22 cellular contexts compared by ENCODE assay signal in the genomic region with DNA sequence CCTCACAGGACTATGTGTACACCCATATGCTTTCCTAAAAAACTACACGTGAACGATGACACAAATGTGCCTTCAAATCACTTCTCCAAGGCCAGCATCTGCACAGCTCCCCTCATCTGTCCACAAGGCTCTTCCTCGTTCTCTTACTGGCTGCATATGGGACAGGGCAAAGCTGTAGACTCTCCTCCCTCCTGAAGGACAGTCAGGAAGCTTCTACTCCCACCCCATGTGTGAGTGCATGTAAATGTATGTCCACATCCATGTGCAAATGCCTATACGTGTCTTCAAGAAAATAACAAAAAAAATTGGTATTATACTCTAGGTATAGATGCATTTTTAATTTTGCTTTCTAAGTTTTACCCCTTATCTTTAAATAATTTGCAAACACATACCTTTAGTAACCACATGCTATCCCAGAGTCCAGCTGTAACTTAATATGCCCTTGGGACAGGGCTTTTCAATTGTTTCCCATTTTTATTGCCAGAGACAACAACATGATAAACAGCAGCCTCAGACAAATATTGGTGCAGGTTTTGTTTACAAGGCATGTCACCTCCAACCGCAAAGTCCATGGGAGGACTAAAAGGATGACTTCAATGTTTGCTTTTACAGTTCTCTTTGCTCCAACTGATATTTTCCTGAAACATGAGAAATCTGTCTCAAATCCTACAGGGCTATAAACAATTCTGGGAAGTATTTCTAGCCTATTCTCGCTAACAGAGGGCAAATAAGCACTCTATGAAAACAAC. TPM values are rescaled to one million over a fixed set of nuclear protein-coding genes. Genes with fewer than 3 reads are reported as not detected.
DNase-seq lines count a peak whose midpoint lies in the region; ATAC-seq, FAIRE-seq and TF ChIP-seq lines count a peak whose summit lies in the region.
"Had no signal": no experiment of that assay in that cellular context is flagged by ENCODE, and none has a peak within 500 bp of the region (broad histone marks: within the 10 kb centered on the region; RNA-seq: fewer than 3 reads in every experiment).

No MANE protein-coding gene starts in this region.

- H3K36me3 ChIP-seq in K562 (ENCODE audit: control insufficient read depth, insufficient read depth, low read length) (peaks cover 94% of the 10 kb centered on the region), osteoblast (ENCODE audit: insufficient read depth, low read length) (peaks cover 56% of the 10 kb centered on the region), aorta (ENCODE audit: control insufficient read depth in 1 of 2, insufficient read depth in 2 of 2, low read length in 1 of 2) (peaks cover 4 to 7% of the 10 kb centered on the region in 2 donors)
- peaks cover 42% of the 10 kb centered on the region for H3K36me3 ChIP-seq in CD4-positive, alpha-beta memory T cell (ENCODE audit: insufficient read depth, low read length)

- no peak overlapping the region for H3K9ac ChIP-seq in K562 (ENCODE audit: insufficient read depth in 1 of 2, low read depth in 2 of 2, low read length in 2 of 2)
- H3K9ac ChIP-seq: BLaER1, parathyroid adenoma had no signal

- H3K9me3 Mint-ChIP-seq in CD4-positive, alpha-beta memory T cell, result no peaks in the 10 kb centered on the region
- H3K9me3 Mint-ChIP-seq: activated naive CD8-positive, alpha-beta T cell treated with anti-CD3 and anti-CD28 coated beads, Interleukin-2, amount 50 U/mL, for 24 hours; activated T-helper 17 cell treated with anti-CD3 and anti-CD28 coated beads, Interleukin-2, amount 50 U/mL, for 72 hours; naive thymus-derived CD4-positive, alpha-beta T cell had no signal

- CTCF ChIA-PET in K562 (lab: Yijun Ruan, JAX; ENCODE audit: low intra/inter-chr PET ratio), result no interaction called here
- CTCF ChIA-PET in CD4-positive, alpha-beta memory T cell (lab: Charles Lee; ENCODE audit: partially characterized antibody), result interaction anchor here (1.0 kb wide), 1 partner anchor 13 kb away, joined by 3 read pairs; no protein-coding TSS in a partner anchor

- H3K27ac ChIP-seq in K562 (ENCODE audit: extremely low read depth, low read depth, low read length) (no peak overlapping the region), osteoblast (ENCODE audit: low read depth, low read length) (peak overlapping the region; percentile 75), aorta (ENCODE audit: low read depth in 1 of 2, low read length in 2 of 2) (no peak overlapping the region)
- H3K27ac ChIP-seq in CD4-positive, alpha-beta memory T cell (ENCODE audit: low read depth, low read length), result no peak overlapping the region
- H3K27ac ChIP-seq: BLaER1, cardiac muscle cell, heart right ventricle, parathyroid adenoma had no signal

- TSS peak; percentile 10 for BruUV-seq in K562 (replicated peaks; lab: Mats Ljungman, UMichigan)

- no peak overlapping the region for H3K27ac Mint-ChIP-seq in CD4-positive, alpha-beta memory T cell
- H3K27ac Mint-ChIP-seq: activated naive CD8-positive, alpha-beta T cell treated with anti-CD3 and anti-CD28 coated beads, Interleukin-2, amount 50 U/mL, for 24 hours; activated T-helper 17 cell treated with anti-CD3 and anti-CD28 coated beads, Interleukin-2, amount 50 U/mL, for 72 hours; naive thymus-derived CD4-positive, alpha-beta T cell had no signal

- H2AFZ ChIP-seq in K562 (ENCODE audit: low read depth, low read length) (no peak overlapping the region), osteoblast (ENCODE audit: low read length) (no peak overlapping the region)
- H2AFZ ChIP-seq: GM23248, parathyroid adenoma had no signal

- in situ Hi-C loops in K562 (cut with MboI), result no loop called here

- intact Hi-C loops in K562 (cut with micrococcal nuclease) (no loop called here), aorta (cut with DNase I) (no loop called here)
- intact Hi-C loops in CD4-positive, alpha-beta memory T cell (cut with micrococcal nuclease), result no loop called here

- H3K79me2 ChIP-seq in K562 (ENCODE audit: control insufficient read depth, insufficient read depth, low read length) (peaks cover 9% of the 10 kb centered on the region; the same call in 2 of the 3 replicates), osteoblast (ENCODE audit: insufficient read depth, low read length) (peaks cover 31% of the 10 kb centered on the region)

- H3K27me3 ChIP-seq in K562 (ENCODE audit: control insufficient read depth in 2 of 2, insufficient read depth in 2 of 2, low read length in 2 of 2) (no peaks in the 10 kb centered on the region), osteoblast (ENCODE audit: insufficient read depth, low read length) (no peaks in the 10 kb centered on the region), aorta (ENCODE audit: control insufficient read depth in 1 of 2, insufficient read depth in 2 of 2, low read length in 1 of 2) (no peaks in the 10 kb centered on the region)
- H3K27me3 ChIP-seq in CD4-positive, alpha-beta memory T cell (ENCODE audit: insufficient read depth, low read length), result no peaks in the 10 kb centered on the region
- H3K27me3 ChIP-seq: BLaER1, cardiac muscle cell, heart right ventricle had no signal

- FAIRE-seq in K562 (lab: Jason Lieb, UNC), result no peak

- H3K4me2 ChIP-seq in K562 (ENCODE audit: insufficient read depth, low read length), result no peak overlapping the region
- H3K4me2 ChIP-seq in osteoblast (ENCODE audit: insufficient read depth, low read length), result no peak overlapping the region
- H3K4me2 ChIP-seq: BLaER1 had no signal

- H3K4me3 Mint-ChIP-seq in CD4-positive, alpha-beta memory T cell, result no peak overlapping the region
- H3K4me3 Mint-ChIP-seq: activated naive CD8-positive, alpha-beta T cell treated with anti-CD3 and anti-CD28 coated beads, Interleukin-2, amount 50 U/mL, for 24 hours; activated T-helper 17 cell treated with anti-CD3 and anti-CD28 coated beads, Interleukin-2, amount 50 U/mL, for 72 hours; naive thymus-derived CD4-positive, alpha-beta T cell had no signal

- H3K27me3 Mint-ChIP-seq in CD4-positive, alpha-beta memory T cell, result no peaks in the 10 kb centered on the region
- H3K27me3 Mint-ChIP-seq: activated naive CD8-positive, alpha-beta T cell treated with anti-CD3 and anti-CD28 coated beads, Interleukin-2, amount 50 U/mL, for 24 hours; activated T-helper 17 cell treated with anti-CD3 and anti-CD28 coated beads, Interleukin-2, amount 50 U/mL, for 72 hours; naive thymus-derived CD4-positive, alpha-beta T cell had no signal

- H3K36me3 Mint-ChIP-seq in CD4-positive, alpha-beta memory T cell, result peaks cover 47 to 69% of the 10 kb centered on the region in 2 donors

- no peak for TF ChIP-seq RAD21 in K562 (CRISPR knock-in tag; conservative IDR thresholded peaks at IDR 0.05 in 1 of 2, IDR thresholded peaks at IDR 0.05 in 1 of 2)

- peak; percentile 82 for DNase-seq in DMS53 treated with DMSO at 0.1 percent for 48 hours (lab: John Stamatoyannopoulos, UW; ENCODE audit: unreplicated experiment)
- peak; percentile 64 for DNase-seq in NCI-H2196 (lab: John Stamatoyannopoulos, UW; ENCODE audit: unreplicated experiment)
- DNase-seq in K562 (ENCODE audit: extremely low read depth in 1 of 4, low spot score in 3 of 4), result no peak
- DNase-seq in osteoblast (ENCODE audit: insufficient read length, low spot score, missing footprints), result no peak
- no peak for DNase-seq in CD4-positive, alpha-beta memory T cell
- DNase-seq in aorta, result no peak
- no peak for DNase-seq in CD1c-positive myeloid dendritic cell (ENCODE audit: extremely low spot score)
- DNase-seq: activated naive CD8-positive, alpha-beta T cell treated with anti-CD3 and anti-CD28 coated beads, Interleukin-2, amount 50 U/mL, for 24 hours; DMS153; effector memory CD4-positive, alpha-beta T cell; GM23248; heart right ventricle; MM.1S; naive thymus-derived CD4-positive, alpha-beta T cell; NCI-H1694 treated with DMSO at 0.1 percent for 48 hours; NCI-H510A; OCI-M1; stimulated activated CD4-positive, alpha-beta T cell treated with anti-CD3 and anti-CD28 coated beads, Interleukin-2, amount 100 ng/mL, for 24 hours had no signal

- peaks cover 3% of the 10 kb centered on the region for H3K9me1 ChIP-seq in K562 (ENCODE audit: control insufficient read depth, insufficient read depth, low read length)

- peaks cover 10 to 21% of the 10 kb centered on the region in 2 experiments; a peak in 4 of 5 replicates for H3K4me1 ChIP-seq in K562 (replicated peaks in 1 of 2; ENCODE audit: control insufficient read depth in 2 of 2, insufficient read depth in 2 of 2, low read length in 2 of 2)
- H3K4me1 ChIP-seq in osteoblast (ENCODE audit: insufficient read depth, low read length), result peaks cover 47% of the 10 kb centered on the region
- H3K4me1 ChIP-seq in CD4-positive, alpha-beta memory T cell (ENCODE audit: insufficient read depth, low read length), result no peaks in the 10 kb centered on the region
- no peaks in the 10 kb centered on the region for H3K4me1 ChIP-seq in aorta (ENCODE audit: control insufficient read depth in 1 of 2, insufficient read depth in 2 of 2, low read length in 2 of 2)
- H3K4me1 ChIP-seq: BLaER1, parathyroid adenoma had no signal

- TF ChIP-seq POLR2A in K562 (conservative IDR thresholded peaks at IDR 0.05), result no peak; the same call in 1 of the 2 replicates

- H4K20me1 ChIP-seq in K562 (replicated peaks; ENCODE audit: control insufficient read depth, insufficient read depth, low read length), result peaks cover 7% of the 10 kb centered on the region
- no peaks in the 10 kb centered on the region for H4K20me1 ChIP-seq in osteoblast (ENCODE audit: insufficient read depth, low read length)

- TF ChIP-seq EP300 in K562 (IDR thresholded peaks at IDR 0.05; ENCODE audit: low read length), result no peak

- 87% methylated on average over 6 of the region's 6 CpGs for WGBS in K562 (ENCODE audit: insufficient coverage, low coverage, missing lambda C conversion rate)
- 76 to 81% methylated on average over 6 of the region's 6 CpGs for WGBS in aorta, 2 donors

- no peak for TF ChIP-seq CTCF in K562 (IDR thresholded peaks at IDR 0.05 in 2 of 3, conservative IDR thresholded peaks at IDR 0.05 in 1 of 3; ENCODE audit: insufficient read depth in 2 of 3, low read depth in 1 of 3, low read length in 3 of 3)
- TF ChIP-seq CTCF in osteoblast (IDR thresholded peaks at IDR 0.05; ENCODE audit: extremely low read depth, low read depth, low read length), result no peak

- POLR2A ChIA-PET in K562 (lab: Yijun Ruan, JAX), result interaction anchor here (0.6 to 1.9 kb wide), 3 partner anchors 11 to 33 kb away, joined by 3 to 7 read pairs (median 3); no protein-coding TSS in a partner anchor
- POLR2A ChIA-PET in CD4-positive, alpha-beta memory T cell (lab: Charles Lee; ENCODE audit: partially characterized antibody), result interaction anchor here (1.1 kb wide), 1 partner anchor 31 kb away, joined by 3 read pairs; the partner anchor contains the start of gene FAAP100

- no peak overlapping the region for H3K4me3 ChIP-seq in K562
- no peak overlapping the region for H3K4me3 ChIP-seq in osteoblast (ENCODE audit: insufficient read depth, low read length)
- H3K4me3 ChIP-seq in CD4-positive, alpha-beta memory T cell (ENCODE audit: low read length in 2 of 2), result no peak overlapping the region
- H3K4me3 ChIP-seq in aorta (ENCODE audit: low read length in 2 of 2), result no peak overlapping the region
- H3K4me3 ChIP-seq: BLaER1, cardiac muscle cell, GM23248, heart right ventricle had no signal

- H3K9me3 ChIP-seq in K562 (replicated peaks; ENCODE audit: control insufficient read depth, insufficient read depth, low read depth, low read length) (no peaks in the 10 kb centered on the region), osteoblast (ENCODE audit: low read depth, low read length) (no peaks in the 10 kb centered on the region), aorta (ENCODE audit: control insufficient read depth, low read length) (no peaks in the 10 kb centered on the region)
- H3K9me3 ChIP-seq in CD4-positive, alpha-beta memory T cell (ENCODE audit: control insufficient read depth in 1 of 2, low read length in 2 of 2), result no peaks in the 10 kb centered on the region
- H3K9me3 ChIP-seq: BLaER1, heart right ventricle had no signal

- peaks cover 0 to 11% (median 2%) of the 10 kb centered on the region in 4 donors for H3K4me1 Mint-ChIP-seq in CD4-positive, alpha-beta memory T cell

- ATAC-seq in K562, result no peak
- no peak for ATAC-seq in aorta (ENCODE audit: low FRiP score)
- ATAC-seq: activated naive CD8-positive, alpha-beta T cell treated with anti-CD3 and anti-CD28 coated beads, Interleukin-2, amount 50 U/mL, for 24 hours; activated T-helper 17 cell treated with anti-CD3 and anti-CD28 coated beads, Interleukin-2, amount 50 U/mL, for 72 hours; heart right ventricle; naive thymus-derived CD4-positive, alpha-beta T cell had no signal

RNA-seq across cellular contexts. Expression of gene FAAP100, which starts 31.6 kb away (rescaled TPM):
- 44.9 and 197 TPM in 2 replicates for total RNA-seq in K562 (2011; cell fraction: chromatin; rRNA removed; ENCODE audit: low replicate concordance)
- 108 and 129 TPM in 2 replicates for total RNA-seq in K562 (2011; cell fraction: nucleolus; rRNA removed)
- 63.6 and 65.2 TPM in 2 replicates for total RNA-seq in K562 (2011; cell fraction: nucleoplasm; rRNA removed)
- 33.2 and 39.0 TPM in 2 replicates for total RNA-seq in K562 (2014; rRNA removed)
- total RNA-seq in K562 (2014; rRNA removed; fragmentation: Illumina TruSeq; extraction: Trizol), result 3.9 and 8.6 TPM in 2 replicates
- total RNA-seq in K562 (2015; rRNA removed; fragmentation: Illumina TruSeq; extraction: Trizol), result 18.9 and 20.9 TPM in 2 replicates
- 51.2 and 52.5 TPM in 2 replicates for total RNA-seq in K562 (2021)
- 12.6 and 15.2 TPM in 2 replicates for polyA plus RNA-seq in K562 (2011; rRNA removed)
- polyA plus RNA-seq in K562 (2011; cell fraction: cytosol; rRNA removed), result 18.3 and 47.5 TPM in 2 replicates
- polyA plus RNA-seq in K562 (2011; cell fraction: nucleus; rRNA removed), result 42.7 and 112 TPM in 2 replicates
- polyA plus RNA-seq in K562 (2012), result 22.5 and 27.7 TPM in 2 replicates
- polyA plus RNA-seq in K562 (2014; fragmentation: Illumina TruSeq; extraction: Trizol), result 7.6 and 25.3 TPM in 2 replicates
- polyA plus RNA-seq in K562 (2014; fragmentation: Nextera tagmentation; extraction: Ambion mirVana), result under 1 TPM; 0.31 to 0.69 TPM
- 38.6 and 42.4 TPM in 2 replicates for polyA plus RNA-seq in K562 (2014; rRNA removed)
- polyA minus RNA-seq in K562 (2011; rRNA and poly(A)+ RNA removed), result 4.7 and 7.0 TPM in 2 replicates
- 19.5 and 23.0 TPM in 2 replicates for polyA minus RNA-seq in K562 (2011; cell fraction: cytosol; rRNA and poly(A)+ RNA removed)
- polyA minus RNA-seq in K562 (2011; cell fraction: nucleus; rRNA and poly(A)+ RNA removed), result 58.6 and 62.1 TPM in 2 replicates
- 43.0 and 44.5 TPM in 2 replicates for total RNA-seq in osteoblast
- 10 to 100 TPM; 51.0 to 56.0 TPM for total RNA-seq in CD4-positive, alpha-beta memory T cell
- 10 to 100 TPM in 1 of 2 donors, 1 to 10 TPM in 1; 8.5 to 16.8 TPM for polyA plus RNA-seq in CD4-positive, alpha-beta memory T cell
- 10 to 100 TPM; 20.9 to 32.2 TPM for total RNA-seq in aorta
- 10 to 100 TPM in 1 of 2 donors, 1 to 10 TPM in 1; 8.8 to 48.4 TPM for polyA plus RNA-seq in aorta

RNA-seq across cellular contexts. Expression of gene NPLOC4, which starts 53.1 kb away (rescaled TPM):
- 277 and 501 TPM in 2 replicates for total RNA-seq in K562 (2011; cell fraction: chromatin; rRNA removed; ENCODE audit: low replicate concordance)
- 241 and 247 TPM in 2 replicates for total RNA-seq in K562 (2011; cell fraction: nucleolus; rRNA removed)
- total RNA-seq in K562 (2011; cell fraction: nucleoplasm; rRNA removed), result 239 and 253 TPM in 2 replicates
- total RNA-seq in K562 (2014; rRNA removed), result 65.1 and 82.2 TPM in 2 replicates
- 47.4 and 53.0 TPM in 2 replicates for total RNA-seq in K562 (2014; rRNA removed; fragmentation: Illumina TruSeq; extraction: Trizol)
- 55.6 and 57.9 TPM in 2 replicates for total RNA-seq in K562 (2015; rRNA removed; fragmentation: Illumina TruSeq; extraction: Trizol)
- 116 and 124 TPM in 2 replicates for total RNA-seq in K562 (2021)
- polyA plus RNA-seq in K562 (2011; rRNA removed), result 84.1 and 93.9 TPM in 2 replicates
- polyA plus RNA-seq in K562 (2011; cell fraction: cytosol; rRNA removed), result 85.5 and 112 TPM in 2 replicates
- 134 and 203 TPM in 2 replicates for polyA plus RNA-seq in K562 (2011; cell fraction: nucleus; rRNA removed)
- 53.5 and 61.2 TPM in 2 replicates for polyA plus RNA-seq in K562 (2012)
- polyA plus RNA-seq in K562 (2014; fragmentation: Illumina TruSeq; extraction: Trizol), result 69.0 and 74.7 TPM in 2 replicates
- polyA plus RNA-seq in K562 (2014; fragmentation: Nextera tagmentation; extraction: Ambion mirVana), result 1 to 10 TPM; 1.5 to 2.5 TPM
- polyA plus RNA-seq in K562 (2014; rRNA removed), result 64.5 and 78.1 TPM in 2 replicates
- polyA minus RNA-seq in K562 (2011; rRNA and poly(A)+ RNA removed), result 117 and 181 TPM in 2 replicates
- polyA minus RNA-seq in K562 (2011; cell fraction: cytosol; rRNA and poly(A)+ RNA removed), result 99.8 and 121 TPM in 2 replicates
- 52.1 and 62.5 TPM in 2 replicates for polyA minus RNA-seq in K562 (2011; cell fraction: nucleus; rRNA and poly(A)+ RNA removed)
- total RNA-seq in osteoblast, result 97.8 and 118 TPM in 2 replicates
- total RNA-seq in CD4-positive, alpha-beta memory T cell, result 100 to 1,000 TPM in 1 of 2 experiments, 10 to 100 TPM in 1; 91.0 to 105 TPM
- 10 to 100 TPM; 61.1 to 70.6 TPM for polyA plus RNA-seq in CD4-positive, alpha-beta memory T cell
- 10 to 100 TPM; 74.4 to 94.3 TPM for total RNA-seq in aorta
- polyA plus RNA-seq in aorta, result 10 to 100 TPM; 26.7 to 66.8 TPM

RNA-seq across cellular contexts. Expression of gene TSPAN10, which starts 53.2 kb away (rescaled TPM):
- 1.5 and 3.7 TPM in 2 replicates for total RNA-seq in K562 (2011; cell fraction: chromatin; rRNA removed; ENCODE audit: low replicate concordance)
- 1.0 and 1.8 TPM in 2 replicates for total RNA-seq in K562 (2011; cell fraction: nucleolus; rRNA removed)
- 1.6 and 4.0 TPM in 2 replicates for total RNA-seq in K562 (2011; cell fraction: nucleoplasm; rRNA removed)
- total RNA-seq in K562 (2014; rRNA removed) (0.12 and 0.14 TPM in 2 replicates), K562 (2014; rRNA removed; fragmentation: Illumina TruSeq; extraction: Trizol) (not detected in 2 replicates), K562 (2015; rRNA removed; fragmentation: Illumina TruSeq; extraction: Trizol) (0.11 and 0.14 TPM in 2 replicates), K562 (2021) (0.13 TPM in 1 of 2 replicates, not detected in the other), osteoblast (2.9 and 11.5 TPM in 2 replicates), aorta (under 1 TPM; 0.29 to 0.66 TPM)
- polyA plus RNA-seq in K562 (2011; rRNA removed) (0.28 and 0.31 TPM in 2 replicates), K562 (2014; fragmentation: Illumina TruSeq; extraction: Trizol) (0.07 and 0.12 TPM in 2 replicates), K562 (2014; fragmentation: Nextera tagmentation; extraction: Ambion mirVana) (under 1 TPM; 0.08 to 0.13 TPM), K562 (2014; rRNA removed) (0.04 and 0.05 TPM in 2 replicates), aorta (under 1 TPM; 0.25 to 0.28 TPM)
- 0.15 and 0.21 TPM in 2 replicates for polyA plus RNA-seq in K562 (2011; cell fraction: cytosol; rRNA removed)
- 0.28 and 0.36 TPM in 2 replicates for polyA plus RNA-seq in K562 (2011; cell fraction: nucleus; rRNA removed)
- polyA plus RNA-seq in K562 (2012), result 0.23 and 0.46 TPM in 2 replicates
- polyA minus RNA-seq in K562 (2011; rRNA and poly(A)+ RNA removed), result 0.42 and 0.84 TPM in 2 replicates
- polyA minus RNA-seq in K562 (2011; cell fraction: cytosol; rRNA and poly(A)+ RNA removed), result not detected in 2 replicates
- polyA minus RNA-seq in K562 (2011; cell fraction: nucleus; rRNA and poly(A)+ RNA removed), result 0.27 and 0.78 TPM in 2 replicates
- 1 to 10 TPM; 1.1 to 1.2 TPM for total RNA-seq in CD4-positive, alpha-beta memory T cell
- polyA plus RNA-seq in CD4-positive, alpha-beta memory T cell, result under 1 TPM; 0.10 to 0.24 TPM

RNA-seq across cellular contexts. Expression of gene FSCN2, which starts 55.6 kb away (rescaled TPM):
- total RNA-seq in K562 (2011; cell fraction: chromatin; rRNA removed; ENCODE audit: low replicate concordance), result 0.23 TPM in 1 of 2 replicates, not detected in the other
- total RNA-seq in K562 (2011; cell fraction: nucleolus; rRNA removed), result 0.26 and 0.33 TPM in 2 replicates
- 0.37 TPM in 1 of 2 replicates, not detected in the other for total RNA-seq in K562 (2011; cell fraction: nucleoplasm; rRNA removed)
- not detected in 2 replicates for total RNA-seq in K562 (2014; rRNA removed)
- total RNA-seq in K562 (2014; rRNA removed; fragmentation: Illumina TruSeq; extraction: Trizol), result not detected in 2 replicates
- total RNA-seq in K562 (2015; rRNA removed; fragmentation: Illumina TruSeq; extraction: Trizol), result not detected in 2 replicates
- not detected in 2 replicates for total RNA-seq in K562 (2021)
- not detected in 2 replicates for polyA plus RNA-seq in K562 (2011; rRNA removed)
- polyA plus RNA-seq in K562 (2011; cell fraction: cytosol; rRNA removed), result not detected in 2 replicates
- polyA plus RNA-seq in K562 (2011; cell fraction: nucleus; rRNA removed), result 0.14 TPM in 1 of 2 replicates, not detected in the other
- polyA plus RNA-seq in K562 (2012), result 0.25 and 0.30 TPM in 2 replicates
- not detected in 2 replicates for polyA plus RNA-seq in K562 (2014; fragmentation: Illumina TruSeq; extraction: Trizol)
- not detected for polyA plus RNA-seq in K562 (2014; fragmentation: Nextera tagmentation; extraction: Ambion mirVana)
- 0.08 TPM in 1 of 2 replicates, not detected in the other for polyA plus RNA-seq in K562 (2014; rRNA removed)
- not detected in 2 replicates for polyA minus RNA-seq in K562 (2011; rRNA and poly(A)+ RNA removed)
- polyA minus RNA-seq in K562 (2011; cell fraction: cytosol; rRNA and poly(A)+ RNA removed), result not detected in 2 replicates
- polyA minus RNA-seq in K562 (2011; cell fraction: nucleus; rRNA and poly(A)+ RNA removed), result 0.13 TPM in 1 of 2 replicates, not detected in the other
- total RNA-seq in osteoblast, result 2.9 and 5.1 TPM in 2 replicates
- total RNA-seq in CD4-positive, alpha-beta memory T cell, result 1 to 10 TPM in 1 of 2 experiments, under 1 TPM in 1; 0.75 to 1.0 TPM
- under 1 TPM in 1 of 2 donors, not detected in 1; 0.20 TPM for polyA plus RNA-seq in CD4-positive, alpha-beta memory T cell
- 1 to 10 TPM; 3.0 to 3.1 TPM for total RNA-seq in aorta
- 1 to 10 TPM; 1.0 to 1.3 TPM for polyA plus RNA-seq in aorta
- polyA plus RNA-seq: naive thymus-derived CD4-positive, alpha-beta T cell had no signal

Comparison
In these comparisons a context has a peak if more than half of its experiments do, and no peak if none do; other contexts are left out.
1. DNase-seq: peak in DMS53 treated with DMSO at 0.1 percent for 48 hours (single experiment) and NCI-H2196 (single experiment); none in K562 (0 of 4), osteoblast (single experiment), CD4-positive, alpha-beta memory T cell (0 of 5), aorta (0 of 2) and CD1c-positive myeloid dendritic cell (single experiment).